In the genomic region with DNA sequence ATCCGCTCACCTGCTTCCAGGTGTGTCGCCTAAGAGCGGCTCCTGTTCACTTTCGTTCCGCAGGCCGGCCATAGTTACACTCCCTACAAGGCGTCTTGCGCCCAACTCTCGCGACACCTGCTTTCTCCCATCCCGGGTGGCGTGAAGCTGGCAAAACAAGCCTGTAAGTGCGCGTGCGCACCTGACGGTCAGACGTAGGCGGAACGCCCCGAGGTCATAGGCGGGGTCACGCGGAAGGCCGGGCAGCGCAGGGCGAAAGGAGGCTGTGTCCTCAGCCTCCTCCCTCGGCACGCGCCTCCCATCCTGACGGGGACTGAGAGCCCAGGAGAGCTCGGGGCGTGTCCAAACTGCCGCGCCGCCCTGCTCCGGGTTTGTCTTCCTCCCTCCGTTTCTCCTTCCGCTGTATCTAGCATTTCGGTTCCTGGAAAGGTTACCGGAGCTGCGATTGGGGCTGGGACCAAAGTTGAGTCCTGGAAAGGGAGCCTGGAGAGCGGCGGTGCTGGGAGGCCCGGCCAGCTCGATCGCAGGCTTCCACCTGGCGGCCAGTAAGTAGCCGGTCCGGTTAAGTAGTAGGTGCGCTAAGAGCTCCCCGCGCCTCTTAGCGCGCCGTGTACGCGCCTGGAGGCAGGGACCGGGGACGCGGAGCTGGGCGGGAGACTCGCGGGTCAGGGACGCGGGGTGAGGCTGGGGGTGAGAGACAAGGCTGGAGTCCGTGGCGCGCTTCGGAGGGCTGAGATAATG, we compare ENCODE assay signal across 1 cellular context.
TF ChIP-seq lines count a peak whose summit lies in the region.

A gene (plus strand): TSS at position 345 of the 741 bp plus-strand sequence. CDS start 17,550 bp downstream, outside the sequence.
A gene with protein sequence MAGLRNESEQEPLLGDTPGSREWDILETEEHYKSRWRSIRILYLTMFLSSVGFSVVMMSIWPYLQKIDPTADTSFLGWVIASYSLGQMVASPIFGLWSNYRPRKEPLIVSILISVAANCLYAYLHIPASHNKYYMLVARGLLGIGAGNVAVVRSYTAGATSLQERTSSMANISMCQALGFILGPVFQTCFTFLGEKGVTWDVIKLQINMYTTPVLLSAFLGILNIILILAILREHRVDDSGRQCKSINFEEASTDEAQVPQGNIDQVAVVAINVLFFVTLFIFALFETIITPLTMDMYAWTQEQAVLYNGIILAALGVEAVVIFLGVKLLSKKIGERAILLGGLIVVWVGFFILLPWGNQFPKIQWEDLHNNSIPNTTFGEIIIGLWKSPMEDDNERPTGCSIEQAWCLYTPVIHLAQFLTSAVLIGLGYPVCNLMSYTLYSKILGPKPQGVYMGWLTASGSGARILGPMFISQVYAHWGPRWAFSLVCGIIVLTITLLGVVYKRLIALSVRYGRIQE (minus strand): TSS at position 112 of the 741 bp plus-strand sequence. CDS start 40 bp downstream, at position 72.

TF ChIP-seq in K562, 482 proteins besides CTCF, POLR2A, EP300 and RAD21 (continued from another document and continues in another):
- TF ChIP-seq, protein P1, sequence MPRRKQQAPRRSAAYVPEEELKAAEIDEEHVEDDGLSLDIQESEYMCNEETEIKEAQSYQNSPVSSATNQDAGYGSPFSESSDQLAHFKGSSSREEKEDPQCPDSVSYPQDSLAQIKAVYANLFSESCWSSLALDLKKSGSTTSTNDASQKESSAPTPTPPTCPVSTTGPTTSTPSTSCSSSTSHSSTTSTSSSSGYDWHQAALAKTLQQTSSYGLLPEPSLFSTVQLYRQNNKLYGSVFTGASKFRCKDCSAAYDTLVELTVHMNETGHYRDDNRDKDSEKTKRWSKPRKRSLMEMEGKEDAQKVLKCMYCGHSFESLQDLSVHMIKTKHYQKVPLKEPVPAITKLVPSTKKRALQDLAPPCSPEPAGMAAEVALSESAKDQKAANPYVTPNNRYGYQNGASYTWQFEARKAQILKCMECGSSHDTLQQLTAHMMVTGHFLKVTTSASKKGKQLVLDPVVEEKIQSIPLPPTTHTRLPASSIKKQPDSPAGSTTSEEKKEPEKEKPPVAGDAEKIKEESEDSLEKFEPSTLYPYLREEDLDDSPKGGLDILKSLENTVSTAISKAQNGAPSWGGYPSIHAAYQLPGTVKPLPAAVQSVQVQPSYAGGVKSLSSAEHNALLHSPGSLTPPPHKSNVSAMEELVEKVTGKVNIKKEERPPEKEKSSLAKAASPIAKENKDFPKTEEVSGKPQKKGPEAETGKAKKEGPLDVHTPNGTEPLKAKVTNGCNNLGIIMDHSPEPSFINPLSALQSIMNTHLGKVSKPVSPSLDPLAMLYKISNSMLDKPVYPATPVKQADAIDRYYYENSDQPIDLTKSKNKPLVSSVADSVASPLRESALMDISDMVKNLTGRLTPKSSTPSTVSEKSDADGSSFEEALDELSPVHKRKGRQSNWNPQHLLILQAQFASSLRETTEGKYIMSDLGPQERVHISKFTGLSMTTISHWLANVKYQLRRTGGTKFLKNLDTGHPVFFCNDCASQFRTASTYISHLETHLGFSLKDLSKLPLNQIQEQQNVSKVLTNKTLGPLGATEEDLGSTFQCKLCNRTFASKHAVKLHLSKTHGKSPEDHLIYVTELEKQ (CRISPR knock-in tag; IDR thresholded peaks at IDR 0.05) = no peak
- TF ChIP-seq TAF15 (IDR thresholded peaks at IDR 0.05; ENCODE audit: low read depth, low read length) (no peak), RBM17 (IDR thresholded peaks at IDR 0.05; ENCODE audit: borderline replicate concordance, low read depth, low read length) (no peak), L3MBTL2 (IDR thresholded peaks at IDR 0.05) (peak; percentile 90), BMI1 (IDR thresholded peaks at IDR 0.05; ENCODE audit: low read length) (no peak), FUS (optimal IDR thresholded peaks at IDR 0.05; ENCODE audit: low read depth, low read length) (no peak), HOXB6 (CRISPR knock-in tag; IDR thresholded peaks at IDR 0.05; ENCODE audit: borderline replicate concordance) (no peak), KAT8 (IDR thresholded peaks at IDR 0.05; ENCODE audit: low read depth) (no peak), LCOR (CRISPR knock-in tag; IDR thresholded peaks at IDR 0.05) (peak; percentile 93), ZNF282 (CRISPR knock-in tag; IDR thresholded peaks at IDR 0.05) (no peak), SREBF1 (IDR thresholded peaks at IDR 0.05; ENCODE audit: borderline replicate concordance, low read depth, low read length) (no peak; the same call in 1 of the 2 replicates), CHD4 (IDR thresholded peaks at IDR 0.05; ENCODE audit: insufficient read depth, insufficient replicate concordance, low read depth, low read length, poor library complexity, severe bottlenecking) (no peak), NFYB (IDR thresholded peaks at IDR 0.05; ENCODE audit: extremely low read depth, insufficient read length) (no peak), CCAR2 (IDR thresholded peaks at IDR 0.05; ENCODE audit: low read depth, low read length) (no peak), ZNF444 (CRISPR knock-in tag; IDR thresholded peaks at IDR 0.05) (no peak), FOXJ2 (tag; IDR thresholded peaks at IDR 0.05) (no peak), MAFF (IDR thresholded peaks at IDR 0.05; ENCODE audit: low read length) (peak; percentile 37; the same call in 1 of the 2 replicates), MAFG (tag; conservative IDR thresholded peaks at IDR 0.05) (no peak), ZFPM2 (CRISPR knock-in tag; IDR thresholded peaks at IDR 0.05) (no peak), CBX1 (IDR thresholded peaks at IDR 0.05; ENCODE audit: low read depth) (no peak; the same call in 1 of the 2 replicates), MTA1 (IDR thresholded peaks at IDR 0.05; ENCODE audit: borderline replicate concordance) (peak; percentile 19; the same call in 1 of the 2 replicates), TCFL5 (CRISPR knock-in tag; conservative IDR thresholded peaks at IDR 0.05) (no peak), ZNF780A (CRISPR knock-in tag; IDR thresholded peaks at IDR 0.05) (no peak), HDAC8 (tag; IDR thresholded peaks at IDR 0.05) (no peak), POLR3G (IDR thresholded peaks at IDR 0.05; ENCODE audit: extremely low read depth, insufficient read length, insufficient replicate concordance) (no peak), ZSCAN32 (CRISPR knock-in tag; IDR thresholded peaks at IDR 0.05) (no peak), NCOR1 (IDR thresholded peaks at IDR 0.05) (no peak), ZNF696 (CRISPR knock-in tag; conservative IDR thresholded peaks at IDR 0.05) (no peak), MCM5 (IDR thresholded peaks at IDR 0.05; ENCODE audit: low read depth) (no peak), HLTF (IDR thresholded peaks at IDR 0.05) (no peak), FOXA1 (IDR thresholded peaks at IDR 0.05; ENCODE audit: borderline replicate concordance) (no peak), CSDE1 (IDR thresholded peaks at IDR 0.05) (no peak), NELFE (IDR thresholded peaks at IDR 0.05; ENCODE audit: insufficient read depth, insufficient read length) (no peak), PTBP1 (IDR thresholded peaks at IDR 0.05; ENCODE audit: low read depth, low read length) (0 out of 2 replicates have a peak, but pooled peaks have one; percentile 76), RFX1 (IDR thresholded peaks at IDR 0.05) (no peak), SP2 (IDR thresholded peaks at IDR 0.05; ENCODE audit: extremely low read depth, low read depth, low read length, poor library complexity, severe bottlenecking) (no peak), SMAD4 (CRISPR knock-in tag; conservative IDR thresholded peaks at IDR 0.05) (peak; percentile 72), STAT5B (CRISPR knock-in tag; IDR thresholded peaks at IDR 0.05) (no peak), ATF7 (IDR thresholded peaks at IDR 0.05) (peak; percentile 82), JUND (IDR thresholded peaks at IDR 0.05; ENCODE audit: borderline replicate concordance, low read depth, low read length) (peak; percentile 61), JUND (tag; IDR thresholded peaks at IDR 0.05; ENCODE audit: borderline replicate concordance, low read depth, low read length) (no peak; the same call in 2 of the 3 replicates), ZNF583 (CRISPR knock-in tag; IDR thresholded peaks at IDR 0.05) (0 out of 2 replicates have a peak, but pooled peaks have one; percentile 20), MECOM (CRISPR knock-in tag; IDR thresholded peaks at IDR 0.05) (no peak), ZNF766 (CRISPR knock-in tag; conservative IDR thresholded peaks at IDR 0.05) (no peak), KLF6 (CRISPR knock-in tag; IDR thresholded peaks at IDR 0.05; ENCODE audit: borderline replicate concordance) (no peak), NEUROD1 (IDR thresholded peaks at IDR 0.05; ENCODE audit: borderline replicate concordance, low read depth, low read length, partially characterized antibody) (no peak), POLR2AphosphoS5 (IDR thresholded peaks at IDR 0.05; ENCODE audit: control insufficient read depth, insufficient read depth, low read depth, low read length) (peak; percentile 73), ELF2 (CRISPR knock-in tag; IDR thresholded peaks at IDR 0.05) (no peak)
- TF ChIP-seq, protein P2, sequence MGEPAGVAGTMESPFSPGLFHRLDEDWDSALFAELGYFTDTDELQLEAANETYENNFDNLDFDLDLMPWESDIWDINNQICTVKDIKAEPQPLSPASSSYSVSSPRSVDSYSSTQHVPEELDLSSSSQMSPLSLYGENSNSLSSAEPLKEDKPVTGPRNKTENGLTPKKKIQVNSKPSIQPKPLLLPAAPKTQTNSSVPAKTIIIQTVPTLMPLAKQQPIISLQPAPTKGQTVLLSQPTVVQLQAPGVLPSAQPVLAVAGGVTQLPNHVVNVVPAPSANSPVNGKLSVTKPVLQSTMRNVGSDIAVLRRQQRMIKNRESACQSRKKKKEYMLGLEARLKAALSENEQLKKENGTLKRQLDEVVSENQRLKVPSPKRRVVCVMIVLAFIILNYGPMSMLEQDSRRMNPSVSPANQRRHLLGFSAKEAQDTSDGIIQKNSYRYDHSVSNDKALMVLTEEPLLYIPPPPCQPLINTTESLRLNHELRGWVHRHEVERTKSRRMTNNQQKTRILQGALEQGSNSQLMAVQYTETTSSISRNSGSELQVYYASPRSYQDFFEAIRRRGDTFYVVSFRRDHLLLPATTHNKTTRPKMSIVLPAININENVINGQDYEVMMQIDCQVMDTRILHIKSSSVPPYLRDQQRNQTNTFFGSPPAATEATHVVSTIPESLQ (CRISPR knock-in tag; IDR thresholded peaks at IDR 0.05) = no peak
- TF ChIP-seq, protein P3, sequence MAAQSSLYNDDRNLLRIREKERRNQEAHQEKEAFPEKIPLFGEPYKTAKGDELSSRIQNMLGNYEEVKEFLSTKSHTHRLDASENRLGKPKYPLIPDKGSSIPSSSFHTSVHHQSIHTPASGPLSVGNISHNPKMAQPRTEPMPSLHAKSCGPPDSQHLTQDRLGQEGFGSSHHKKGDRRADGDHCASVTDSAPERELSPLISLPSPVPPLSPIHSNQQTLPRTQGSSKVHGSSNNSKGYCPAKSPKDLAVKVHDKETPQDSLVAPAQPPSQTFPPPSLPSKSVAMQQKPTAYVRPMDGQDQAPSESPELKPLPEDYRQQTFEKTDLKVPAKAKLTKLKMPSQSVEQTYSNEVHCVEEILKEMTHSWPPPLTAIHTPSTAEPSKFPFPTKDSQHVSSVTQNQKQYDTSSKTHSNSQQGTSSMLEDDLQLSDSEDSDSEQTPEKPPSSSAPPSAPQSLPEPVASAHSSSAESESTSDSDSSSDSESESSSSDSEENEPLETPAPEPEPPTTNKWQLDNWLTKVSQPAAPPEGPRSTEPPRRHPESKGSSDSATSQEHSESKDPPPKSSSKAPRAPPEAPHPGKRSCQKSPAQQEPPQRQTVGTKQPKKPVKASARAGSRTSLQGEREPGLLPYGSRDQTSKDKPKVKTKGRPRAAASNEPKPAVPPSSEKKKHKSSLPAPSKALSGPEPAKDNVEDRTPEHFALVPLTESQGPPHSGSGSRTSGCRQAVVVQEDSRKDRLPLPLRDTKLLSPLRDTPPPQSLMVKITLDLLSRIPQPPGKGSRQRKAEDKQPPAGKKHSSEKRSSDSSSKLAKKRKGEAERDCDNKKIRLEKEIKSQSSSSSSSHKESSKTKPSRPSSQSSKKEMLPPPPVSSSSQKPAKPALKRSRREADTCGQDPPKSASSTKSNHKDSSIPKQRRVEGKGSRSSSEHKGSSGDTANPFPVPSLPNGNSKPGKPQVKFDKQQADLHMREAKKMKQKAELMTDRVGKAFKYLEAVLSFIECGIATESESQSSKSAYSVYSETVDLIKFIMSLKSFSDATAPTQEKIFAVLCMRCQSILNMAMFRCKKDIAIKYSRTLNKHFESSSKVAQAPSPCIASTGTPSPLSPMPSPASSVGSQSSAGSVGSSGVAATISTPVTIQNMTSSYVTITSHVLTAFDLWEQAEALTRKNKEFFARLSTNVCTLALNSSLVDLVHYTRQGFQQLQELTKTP (IDR thresholded peaks at IDR 0.05; ENCODE audit: low read depth in 1 of 2, partially characterized antibody in 2 of 2) = no peak
- TF ChIP-seq, protein P4, sequence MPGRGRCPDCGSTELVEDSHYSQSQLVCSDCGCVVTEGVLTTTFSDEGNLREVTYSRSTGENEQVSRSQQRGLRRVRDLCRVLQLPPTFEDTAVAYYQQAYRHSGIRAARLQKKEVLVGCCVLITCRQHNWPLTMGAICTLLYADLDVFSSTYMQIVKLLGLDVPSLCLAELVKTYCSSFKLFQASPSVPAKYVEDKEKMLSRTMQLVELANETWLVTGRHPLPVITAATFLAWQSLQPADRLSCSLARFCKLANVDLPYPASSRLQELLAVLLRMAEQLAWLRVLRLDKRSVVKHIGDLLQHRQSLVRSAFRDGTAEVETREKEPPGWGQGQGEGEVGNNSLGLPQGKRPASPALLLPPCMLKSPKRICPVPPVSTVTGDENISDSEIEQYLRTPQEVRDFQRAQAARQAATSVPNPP (IDR thresholded peaks at IDR 0.05; ENCODE audit: borderline replicate concordance, insufficient read depth, insufficient read length) = no peak
- TF ChIP-seq, protein P5, sequence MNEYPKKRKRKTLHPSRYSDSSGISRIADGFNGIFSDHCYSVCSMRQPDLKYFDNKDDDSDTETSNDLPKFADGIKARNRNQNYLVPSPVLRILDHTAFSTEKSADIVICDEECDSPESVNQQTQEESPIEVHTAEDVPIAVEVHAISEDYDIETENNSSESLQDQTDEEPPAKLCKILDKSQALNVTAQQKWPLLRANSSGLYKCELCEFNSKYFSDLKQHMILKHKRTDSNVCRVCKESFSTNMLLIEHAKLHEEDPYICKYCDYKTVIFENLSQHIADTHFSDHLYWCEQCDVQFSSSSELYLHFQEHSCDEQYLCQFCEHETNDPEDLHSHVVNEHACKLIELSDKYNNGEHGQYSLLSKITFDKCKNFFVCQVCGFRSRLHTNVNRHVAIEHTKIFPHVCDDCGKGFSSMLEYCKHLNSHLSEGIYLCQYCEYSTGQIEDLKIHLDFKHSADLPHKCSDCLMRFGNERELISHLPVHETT (CRISPR knock-in tag; conservative IDR thresholded peaks at IDR 0.05 in 1 of 2, IDR thresholded peaks at IDR 0.05 in 1 of 2) = peak in 1 of 2 experiments; percentile 85; a peak in 2 of 4 replicates
- TF ChIP-seq, protein P6, sequence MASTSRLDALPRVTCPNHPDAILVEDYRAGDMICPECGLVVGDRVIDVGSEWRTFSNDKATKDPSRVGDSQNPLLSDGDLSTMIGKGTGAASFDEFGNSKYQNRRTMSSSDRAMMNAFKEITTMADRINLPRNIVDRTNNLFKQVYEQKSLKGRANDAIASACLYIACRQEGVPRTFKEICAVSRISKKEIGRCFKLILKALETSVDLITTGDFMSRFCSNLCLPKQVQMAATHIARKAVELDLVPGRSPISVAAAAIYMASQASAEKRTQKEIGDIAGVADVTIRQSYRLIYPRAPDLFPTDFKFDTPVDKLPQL (IDR thresholded peaks at IDR 0.05; ENCODE audit: extremely low read depth, insufficient read length) = no peak
- TF ChIP-seq, protein P7, sequence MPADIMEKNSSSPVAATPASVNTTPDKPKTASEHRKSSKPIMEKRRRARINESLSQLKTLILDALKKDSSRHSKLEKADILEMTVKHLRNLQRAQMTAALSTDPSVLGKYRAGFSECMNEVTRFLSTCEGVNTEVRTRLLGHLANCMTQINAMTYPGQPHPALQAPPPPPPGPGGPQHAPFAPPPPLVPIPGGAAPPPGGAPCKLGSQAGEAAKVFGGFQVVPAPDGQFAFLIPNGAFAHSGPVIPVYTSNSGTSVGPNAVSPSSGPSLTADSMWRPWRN (IDR thresholded peaks at IDR 0.05; ENCODE audit: low read depth) = peak; percentile 87
